ENCODE assay signal across 9 cellular contexts in the genomic region with DNA sequence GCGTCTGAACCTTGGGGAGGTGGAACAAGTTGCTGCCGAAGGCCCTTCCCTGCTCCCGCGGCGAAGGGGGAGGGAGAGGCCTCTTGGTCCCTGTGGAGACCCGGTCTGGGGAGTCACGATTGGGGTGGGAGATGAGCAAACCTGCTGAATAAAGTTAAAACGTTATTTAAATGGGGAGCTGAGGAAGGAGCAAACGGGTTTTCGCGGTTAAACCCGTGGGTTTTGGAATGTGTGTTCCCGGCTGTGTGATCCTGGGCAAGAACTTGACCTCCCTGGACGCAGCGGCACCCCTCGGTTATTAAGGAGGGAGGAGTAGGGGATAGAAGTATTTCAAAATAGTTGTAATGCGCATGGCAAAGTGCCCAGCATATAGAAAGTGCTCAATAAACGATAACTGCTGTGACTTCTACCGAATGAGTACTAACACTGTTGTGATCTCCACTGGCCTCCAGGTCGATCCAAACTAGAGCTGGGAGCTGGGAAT. TPM values are rescaled to one million over a fixed set of nuclear protein-coding genes. Genes with fewer than 3 reads are reported as not detected.
DNase-seq lines count a peak whose midpoint lies in the region; ATAC-seq and TF ChIP-seq lines count a peak whose summit lies in the region.
"Had no signal": no experiment of that assay in that cellular context is flagged by ENCODE, and none has a peak within 500 bp of the region (broad histone marks: within the 10 kb centered on the region; RNA-seq: fewer than 3 reads in every experiment).

No MANE protein-coding gene starts in this region.

- no peak overlapping the region for H3K27ac Mint-ChIP-seq in activated CD4-positive, alpha-beta T cell treated with anti-CD3 and anti-CD28 coated beads for 36 hours
- no peak overlapping the region for H3K27ac Mint-ChIP-seq in activated naive CD8-positive, alpha-beta T cell treated with anti-CD3 and anti-CD28 coated beads for 36 hours
- no peak overlapping the region for H3K27ac Mint-ChIP-seq in immature natural killer cell

- TF ChIP-seq POLR2A in testis (IDR thresholded peaks at IDR 0.05): no peak

- H3K4me1 ChIP-seq in testis: peaks cover 7% of the 10 kb centered on the region

- POLR2A ChIA-PET in activated CD4-positive, alpha-beta T cell treated with anti-CD3 and anti-CD28 coated beads for 36 hours (lab: Charles Lee): interaction anchor here (0.6 kb wide), 1 partner anchor 36 kb away, joined by 4 read pairs; no protein-coding TSS in a partner anchor

- H3K27ac ChIP-seq in testis: no peak overlapping the region
- H3K27ac ChIP-seq: C4-2B had no signal

- H3K4me3 ChIP-seq in testis: peak overlapping the region; percentile 47 to 59

- H3K27me3 ChIP-seq in testis: no peaks in the 10 kb centered on the region

- peak overlapping the region; percentile 39 for H3K4me3 Mint-ChIP-seq in activated CD4-positive, alpha-beta T cell treated with anti-CD3 and anti-CD28 coated beads for 36 hours
- peak overlapping the region; percentile 68 for H3K4me3 Mint-ChIP-seq in activated naive CD8-positive, alpha-beta T cell treated with anti-CD3 and anti-CD28 coated beads for 36 hours
- peak overlapping the region; percentile 12 to 62 (median 34) for H3K4me3 Mint-ChIP-seq in immature natural killer cell

- CTCF ChIA-PET in activated CD4-positive, alpha-beta T cell treated with anti-CD3 and anti-CD28 coated beads for 36 hours (lab: Charles Lee): interaction anchor here (0.5 to 3.0 kb wide), 8 partner anchors 8 to 285 kb away, joined by 3 to 11 read pairs (median 4); a partner anchor contains a TSS

- DNase-seq in activated CD4-positive, alpha-beta T cell treated with anti-CD3 and anti-CD28 coated beads for 36 hours: no peak
- DNase-seq in activated CD4-positive, alpha-beta T cell treated with anti-CD3 and anti-CD28 coated beads, Interleukin-2, amount 50 U/mL, for 1 hour: no peak
- DNase-seq in activated naive CD8-positive, alpha-beta T cell treated with anti-CD3 and anti-CD28 coated beads for 36 hours: no peak
- DNase-seq in immature natural killer cell: no peak
- DNase-seq in testis: no peak
- no peak for DNase-seq in C1 segment of cervical spinal cord (lab: John Stamatoyannopoulos, UW)
- no peak for DNase-seq in NCI-H524 (lab: John Stamatoyannopoulos, UW)
- no peak for DNase-seq in NCI-H2029 treated with DMSO at 0.1 percent for 48 hours (lab: John Stamatoyannopoulos, UW)

- intact Hi-C loops in activated CD4-positive, alpha-beta T cell treated with anti-CD3 and anti-CD28 coated beads for 36 hours (cut with DNase I, micrococcal nuclease): loop anchor here in 1 of 2 experiments (2.0 kb wide), 1 partner anchor 159 kb away; no protein-coding TSS in a partner anchor
- intact Hi-C loops in testis (cut with DNase I; ENCODE audit: low total_unique reads): loop anchor here (10.0 kb wide), 1 partner anchor 47 kb away; a partner anchor contains a TSS

- H3K36me3 Mint-ChIP-seq in activated CD4-positive, alpha-beta T cell treated with anti-CD3 and anti-CD28 coated beads for 36 hours (ENCODE audit: low read depth): no peaks in the 10 kb centered on the region
- H3K36me3 Mint-ChIP-seq in activated naive CD8-positive, alpha-beta T cell treated with anti-CD3 and anti-CD28 coated beads for 36 hours: no peaks in the 10 kb centered on the region
- no peaks in the 10 kb centered on the region for H3K36me3 Mint-ChIP-seq in immature natural killer cell

- peaks cover 10% of the 10 kb centered on the region for H3K4me1 Mint-ChIP-seq in activated CD4-positive, alpha-beta T cell treated with anti-CD3 and anti-CD28 coated beads for 36 hours
- peaks cover 20% of the 10 kb centered on the region for H3K4me1 Mint-ChIP-seq in activated naive CD8-positive, alpha-beta T cell treated with anti-CD3 and anti-CD28 coated beads for 36 hours
- peaks cover 4 to 11% of the 10 kb centered on the region in 2 donors for H3K4me1 Mint-ChIP-seq in immature natural killer cell

- no peaks in the 10 kb centered on the region for H3K9me3 Mint-ChIP-seq in activated CD4-positive, alpha-beta T cell treated with anti-CD3 and anti-CD28 coated beads for 36 hours (ENCODE audit: low read depth)
- no peaks in the 10 kb centered on the region for H3K9me3 Mint-ChIP-seq in activated naive CD8-positive, alpha-beta T cell treated with anti-CD3 and anti-CD28 coated beads for 36 hours
- peaks cover 0 to 2% (median 0%) of the 10 kb centered on the region in 6 donors for H3K9me3 Mint-ChIP-seq in immature natural killer cell

- H3K27me3 Mint-ChIP-seq in activated CD4-positive, alpha-beta T cell treated with anti-CD3 and anti-CD28 coated beads for 36 hours: peaks cover 15% of the 10 kb centered on the region
- H3K27me3 Mint-ChIP-seq in activated naive CD8-positive, alpha-beta T cell treated with anti-CD3 and anti-CD28 coated beads for 36 hours: peaks cover 48% of the 10 kb centered on the region
- peaks cover 16 to 29% (median 28%) of the 10 kb centered on the region in 3 donors for H3K27me3 Mint-ChIP-seq in immature natural killer cell (ENCODE audit: low read depth in 3 of 3)

- no peak for TF ChIP-seq CTCF in testis (IDR thresholded peaks at IDR 0.05)

- no peaks in the 10 kb centered on the region for H3K36me3 ChIP-seq in testis (ENCODE audit: low read depth, missing control alignments)

- no peak for ATAC-seq in activated CD4-positive, alpha-beta T cell treated with anti-CD3 and anti-CD28 coated beads for 36 hours

- 19 to 28% methylated on average over 18 to 19 of the region's 20 CpGs for WGBS in testis, 2 donors

- no peaks in the 10 kb centered on the region for H3K9me3 ChIP-seq in testis

RNA-seq across cellular contexts. Expression of a gene that starts 3.4 kb away (rescaled TPM):
- not detected for total RNA-seq in activated CD4-positive, alpha-beta T cell treated with anti-CD3 and anti-CD28 coated beads for 36 hours
- total RNA-seq in activated naive CD8-positive, alpha-beta T cell treated with anti-CD3 and anti-CD28 coated beads for 36 hours: not detected
- polyA plus RNA-seq in immature natural killer cell (not detected), testis (ENCODE audit: insufficient read depth, low read depth, low replicate concordance) (1.3 TPM)
- 1 to 10 TPM; 1.8 to 3.2 TPM for total RNA-seq in testis

RNA-seq across cellular contexts. Expression of a gene that starts 6.5 kb away (rescaled TPM):
- not detected for total RNA-seq in activated CD4-positive, alpha-beta T cell treated with anti-CD3 and anti-CD28 coated beads for 36 hours
- total RNA-seq in activated naive CD8-positive, alpha-beta T cell treated with anti-CD3 and anti-CD28 coated beads for 36 hours: not detected
- polyA plus RNA-seq in immature natural killer cell (not detected), testis (ENCODE audit: insufficient read depth, low read depth, low replicate concordance) (not detected)
- not detected for total RNA-seq in testis

RNA-seq across cellular contexts. Expression of a gene that starts 7.4 kb away (rescaled TPM):
- 10 to 100 TPM; 44.6 to 56.3 TPM for total RNA-seq in activated CD4-positive, alpha-beta T cell treated with anti-CD3 and anti-CD28 coated beads for 36 hours
- total RNA-seq in activated naive CD8-positive, alpha-beta T cell treated with anti-CD3 and anti-CD28 coated beads for 36 hours: 10 to 100 TPM; 90.8 to 93.3 TPM
- polyA plus RNA-seq in immature natural killer cell (10 to 100 TPM; 11.3 to 31.4 (median 27.1) TPM), testis (ENCODE audit: insufficient read depth, low read depth, low replicate concordance) (22.8 TPM)
- 10 to 100 TPM; 37.3 to 56.7 TPM for total RNA-seq in testis

RNA-seq across cellular contexts. Expression of a gene that starts 9.4 kb away (rescaled TPM):
- total RNA-seq in activated CD4-positive, alpha-beta T cell treated with anti-CD3 and anti-CD28 coated beads for 36 hours: not detected
- total RNA-seq in activated naive CD8-positive, alpha-beta T cell treated with anti-CD3 and anti-CD28 coated beads for 36 hours: not detected
- polyA plus RNA-seq in immature natural killer cell: under 1 TPM in 1 of 3 donors, not detected in 2; 0.45 TPM
- total RNA-seq in testis: 1 to 10 TPM in 1 of 2 donors, not detected in 1; 1.7 TPM
- 0.62 TPM for polyA plus RNA-seq in testis (ENCODE audit: insufficient read depth, low read depth, low replicate concordance)

RNA-seq across cellular contexts. Expression of a gene that starts 15.0 kb away (rescaled TPM):
- 1 to 10 TPM; 3.0 to 3.2 TPM for total RNA-seq in activated CD4-positive, alpha-beta T cell treated with anti-CD3 and anti-CD28 coated beads for 36 hours
- total RNA-seq in activated naive CD8-positive, alpha-beta T cell treated with anti-CD3 and anti-CD28 coated beads for 36 hours: 1 to 10 TPM; 2.2 to 2.4 TPM
- polyA plus RNA-seq in immature natural killer cell: not detected
- 1 to 10 TPM; 7.6 to 9.6 TPM for total RNA-seq in testis
- polyA plus RNA-seq in testis (ENCODE audit: insufficient read depth, low read depth, low replicate concordance): 2.7 TPM
